ENCODE assay signal across 1 cellular context in the genomic region with DNA sequence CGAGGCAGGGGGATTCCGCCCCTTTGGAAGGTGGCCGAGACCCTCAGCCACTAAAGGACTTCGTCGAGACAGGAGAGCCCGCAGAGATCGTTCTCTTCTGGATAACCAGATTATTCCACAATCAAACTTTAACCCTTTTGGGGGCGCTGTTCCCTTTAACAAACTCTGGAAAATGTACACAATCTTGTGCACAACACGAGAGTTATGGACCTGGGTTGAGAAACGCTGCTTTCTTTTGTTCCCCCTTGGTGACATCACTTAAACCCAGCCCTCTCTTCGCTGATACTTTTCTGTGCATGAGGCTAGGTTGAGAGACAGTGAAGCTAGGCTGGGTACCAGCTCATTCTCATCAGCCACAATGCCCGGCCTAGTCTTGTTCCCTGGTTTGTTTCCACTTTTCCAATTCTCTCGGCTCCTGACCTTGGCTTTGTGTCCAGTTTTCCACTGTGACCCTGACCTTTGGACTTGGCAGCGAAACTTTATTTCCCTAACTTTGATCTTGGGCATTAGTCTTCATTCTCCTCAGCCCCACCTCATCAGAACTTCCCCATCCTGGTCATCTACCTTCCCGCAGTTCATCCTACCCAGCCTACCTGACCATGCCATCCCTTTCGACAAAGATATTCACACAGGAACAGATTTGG.
A peak's percentile ranks its signal among the peaks of the same experiment; 100 is the strongest.
TF ChIP-seq lines count a peak whose summit lies in the region.

No MANE protein-coding gene starts in this region.

TF ChIP-seq in A549, 52 proteins besides CTCF, POLR2A, EP300 and RAD21 (continued from another document):
- TF ChIP-seq CBX2 (IDR thresholded peaks at IDR 0.05; ENCODE audit: borderline replicate concordance, low read depth) (no peak), SMC3 (IDR thresholded peaks at IDR 0.05) (peak; percentile 38; the same call in 2 of the 3 replicates), RCOR1 (IDR thresholded peaks at IDR 0.05; ENCODE audit: low read depth, low read length) (no peak), CEBPB (IDR thresholded peaks at IDR 0.05) (0 out of 4 replicates have a peak, but pooled peaks of 1 of the 2 experiments have one; percentile 25), MYC (IDR thresholded peaks at IDR 0.05; ENCODE audit: borderline replicate concordance, low read length) (peak; percentile 47; the same call in 1 of the 2 replicates)
TF ChIP-seq in A549: peak in this region for 4.
